Comparison of ENCODE assay signal across 8 cellular contexts in genomic region chr6:42450314-42451145, GRCh38. TPM values are rescaled to one million over a fixed set of nuclear protein-coding genes. Genes with fewer than 3 reads are reported as not detected.
DNase-seq lines count a peak whose midpoint lies in the region; ATAC-seq and TF ChIP-seq lines count a peak whose summit lies in the region.

No MANE protein-coding gene starts in this region.

- ATAC-seq in HG02938 (IDR thresholded peaks at IDR 0.05; ENCODE audit: unreplicated experiment), result no peak

- H3K27me3 ChIP-seq in MM.1S (replicated peaks; ENCODE audit: insufficient read depth, low read length) (no peaks in the 10 kb centered on the region), iPS-18a (ENCODE audit: control insufficient read depth, insufficient read depth, low read length) (no peaks in the 10 kb centered on the region)

- peak overlapping the region; percentile 92 for H2AFZ ChIP-seq in MM.1S (ENCODE audit: low read length)

- H3K36me3 ChIP-seq in MM.1S (replicated peaks; ENCODE audit: insufficient read depth, low read length) (no peaks in the 10 kb centered on the region; the same call in 1 of the 2 replicates), iPS-18a (ENCODE audit: control insufficient read depth, low read depth, low read length) (peaks cover 3% of the 10 kb centered on the region)

- no peaks in the 10 kb centered on the region for H4K20me1 ChIP-seq in MM.1S (ENCODE audit: insufficient read depth, low read length)

- H3K4me3 ChIP-seq in MM.1S (ENCODE audit: low read length), result peak overlapping the region; percentile 95
- peak overlapping the region; percentile 80 for H3K4me3 ChIP-seq in iPS-18a (ENCODE audit: low read length)

- H3K4me2 ChIP-seq in MM.1S (ENCODE audit: low read depth, low read length), result peak overlapping the region; percentile 77

- H3K4me1 ChIP-seq in MM.1S (ENCODE audit: low read length) (peaks cover 12% of the 10 kb centered on the region; the same call in 1 of the 2 replicates), iPS-18a (ENCODE audit: control insufficient read depth, low read depth, low read length) (peaks cover 18% of the 10 kb centered on the region)

- H3K9me3 ChIP-seq in MM.1S (replicated peaks; ENCODE audit: insufficient read depth, low read length) (no peaks in the 10 kb centered on the region), iPS-18a (ENCODE audit: control insufficient read depth, low read depth, low read length) (no peaks in the 10 kb centered on the region)

- DNase-seq in Daoy (ENCODE audit: low read depth) (peak; percentile 38), MM.1S (no peak), dermis blood vessel endothelial cell (no peak), NCI-H187 (lab: John Stamatoyannopoulos, UW) (no peak)
- DNase-seq in activated naive CD4-positive, alpha-beta T cell treated with anti-CD3 and anti-CD28 coated beads, Interleukin-2, amount 50 U/mL, for 16 hours, result peak; percentile 41
- peak; percentile 35 for DNase-seq in stimulated activated CD4-positive, alpha-beta T cell treated with anti-CD3 and anti-CD28 coated beads, Interleukin-4, amount 100 ng/mL, for 1 hour

- H3K27ac ChIP-seq in MM.1S (ENCODE audit: low read length), result no peak overlapping the region
- H3K27ac ChIP-seq in iPS-18a (ENCODE audit: low read length), result no peak overlapping the region

- H3K9ac ChIP-seq in MM.1S (ENCODE audit: low read length) (peak overlapping the region; percentile 57; the same call in 1 of the 2 replicates), iPS-18a (ENCODE audit: low read length) (peak overlapping the region; percentile 50)

- peaks cover 54% of the 10 kb centered on the region for H3K79me2 ChIP-seq in MM.1S (ENCODE audit: low read length)

- peaks cover 16% of the 10 kb centered on the region for H3F3A ChIP-seq in MM.1S (ENCODE audit: insufficient read depth, low read length)

- H3K9me2 ChIP-seq in MM.1S (replicated peaks; ENCODE audit: insufficient read depth, low read length), result no peaks in the 10 kb centered on the region

- TF ChIP-seq CTCF in MM.1S (IDR thresholded peaks at IDR 0.05; ENCODE audit: low read length), result no peak

RNA-seq across cellular contexts. Expression of gene TRERF1, which starts 1.2 kb away (rescaled TPM):
- total RNA-seq in Daoy (2014; rRNA removed; shearing (Covaris generic)), result 3.3 and 3.8 TPM in 2 replicates
- 0.05 and 0.17 TPM in 2 replicates for total RNA-seq in dermis blood vessel endothelial cell

Comparison
In these comparisons a context has a peak if more than half of its experiments do, and no peak if none do; other contexts are left out.
1. DNase-seq: peak in Daoy (single experiment), activated naive CD4-positive, alpha-beta T cell treated with anti-CD3 and anti-CD28 coated beads, Interleukin-2, amount 50 U/mL, for 16 hours (single experiment) and stimulated activated CD4-positive, alpha-beta T cell treated with anti-CD3 and anti-CD28 coated beads, Interleukin-4, amount 100 ng/mL, for 1 hour (single experiment); none in MM.1S (single experiment), dermis blood vessel endothelial cell (single experiment) and NCI-H187 (0 of 2).